Comparison of ENCODE assay signal across 15 cellular contexts in genomic region chr3:152499796-152500385, GRCh38.
DNase-seq lines count a peak whose midpoint lies in the region; FAIRE-seq and TF ChIP-seq lines count a peak whose summit lies in the region.
"Had no signal": no experiment of that assay in that cellular context is flagged by ENCODE, and none has a peak within 500 bp of the region (broad histone marks: within the 10 kb centered on the region; RNA-seq: fewer than 3 reads in every experiment).

No MANE protein-coding gene starts in this region.

- no peaks in the 10 kb centered on the region for H3K27me3 ChIP-seq in endothelial cell of umbilical vein (ENCODE audit: control insufficient read depth in 2 of 2, insufficient read depth in 2 of 2, low read length in 2 of 2)
- no peaks in the 10 kb centered on the region for H3K27me3 ChIP-seq in neutrophil
- peaks cover 6% of the 10 kb centered on the region for H3K27me3 ChIP-seq in BE2C

- H3K36me3 ChIP-seq in endothelial cell of umbilical vein (ENCODE audit: control insufficient read depth in 2 of 2, extremely low read depth in 1 of 2, insufficient read depth in 2 of 2, low read length in 2 of 2) (no peaks in the 10 kb centered on the region), neutrophil (no peaks in the 10 kb centered on the region), BE2C (no peaks in the 10 kb centered on the region)

- POLR2A ChIA-PET in endothelial cell of umbilical vein (lab: Charles Lee) = no interaction called here

- peaks cover 18% of the 10 kb centered on the region for H3K4me1 ChIP-seq in endothelial cell of umbilical vein (ENCODE audit: control insufficient read depth, extremely low read depth, insufficient read depth, low read length)
- H3K4me1 ChIP-seq in neutrophil (ENCODE audit: control insufficient read depth in 1 of 2, insufficient read depth in 1 of 2, low read depth in 1 of 2, low read length in 1 of 2) = peaks cover 21 to 37% of the 10 kb centered on the region in 2 experiments
- H3K4me1 ChIP-seq in BE2C = no peaks in the 10 kb centered on the region

- no peak for TF ChIP-seq POLR2A in endothelial cell of umbilical vein (IDR thresholded peaks at IDR 0.05; ENCODE audit: low read depth, low read length)

- no TSS peak for BruUV-seq in endothelial cell of umbilical vein (replicated peaks; lab: Mats Ljungman, UMichigan)

- CTCF ChIA-PET in endothelial cell of umbilical vein (lab: Charles Lee) = interaction anchor here (0.7 to 5.0 kb wide), 4 partner anchors 9 to 24 kb away, joined by 3 to 25 read pairs (median 4); no protein-coding TSS in a partner anchor

- H3K9me1 ChIP-seq in endothelial cell of umbilical vein (replicated peaks; ENCODE audit: control insufficient read depth, extremely low read depth, insufficient read depth, low read length) = no peaks in the 10 kb centered on the region

- peak overlapping the region; percentile 21 for H3K4me2 ChIP-seq in endothelial cell of umbilical vein (ENCODE audit: insufficient read depth, low read length)

- H3K9ac ChIP-seq in endothelial cell of umbilical vein (replicated peaks; ENCODE audit: extremely low read depth, insufficient read depth, low read length) = no peak overlapping the region

- dilution Hi-C loops in endothelial cell of umbilical vein (cut with MboI; ENCODE audit: extremely low pct_ligation_motif_present, low sequenced_read_pairs) = no loop called here

- H3K27ac ChIP-seq in endothelial cell of umbilical vein (ENCODE audit: insufficient read depth, low read depth, low read length) (no peak overlapping the region), neutrophil (peak overlapping the region; percentile 59)

- intact Hi-C loops in endothelial cell of umbilical vein (cut with micrococcal nuclease) = no loop called here

- no peaks in the 10 kb centered on the region for H4K20me1 ChIP-seq in endothelial cell of umbilical vein (replicated peaks; ENCODE audit: control insufficient read depth, extremely low read depth, insufficient read depth, low read length)

- no peaks in the 10 kb centered on the region for H3K79me2 ChIP-seq in endothelial cell of umbilical vein (ENCODE audit: control insufficient read depth, insufficient read depth, low read length)

- peak; percentile 46 for DNase-seq in NCI-H748 (lab: John Stamatoyannopoulos, UW; ENCODE audit: unreplicated experiment)
- DNase-seq in NCI-H748 treated with DMSO at 0.1 percent for 48 hours (lab: John Stamatoyannopoulos, UW) = no peak
- peak; percentile 31 for DNase-seq in NCI-H69 (lab: John Stamatoyannopoulos, UW)
- DNase-seq in endothelial cell of umbilical vein (ENCODE audit: low read depth, low spot score) = peak; percentile 70
- no peak for DNase-seq in islet precursor cell
- no peak for DNase-seq in BE2C
- DNase-seq in activated CD4-positive, CD25-positive, alpha-beta regulatory T cell (lab: John Stamatoyannopoulos, UW) = no peak
- DNase-seq: 8988T, C1 segment of cervical spinal cord, GF-D8, NCI-H1048, NCI-H1436 treated with DMSO at 0.1 percent for 48 hours, NCI-H2107, NCI-H446 had no signal

- no peaks in the 10 kb centered on the region for H3K9me3 ChIP-seq in endothelial cell of umbilical vein (replicated peaks; ENCODE audit: control insufficient read depth, insufficient read depth, low read length)
- H3K9me3 ChIP-seq in neutrophil = no peaks in the 10 kb centered on the region
- no peaks in the 10 kb centered on the region for H3K9me3 ChIP-seq in BE2C

- H2AFZ ChIP-seq in endothelial cell of umbilical vein (ENCODE audit: low read depth, low read length) = peak overlapping the region; percentile 7

- peak; percentile 58 for FAIRE-seq in endothelial cell of umbilical vein (lab: Jason Lieb, UNC)

- H3K4me3 ChIP-seq in endothelial cell of umbilical vein (replicated peaks in 1 of 3; ENCODE audit: insufficient read depth in 1 of 3, low read depth in 1 of 3, low read length in 3 of 3) (no peak overlapping the region), neutrophil (ENCODE audit: low read depth in 1 of 2, low read length in 1 of 2) (no peak overlapping the region), BE2C (ENCODE audit: low read depth, low read length) (no peak overlapping the region)

- no peak for TF ChIP-seq CTCF in endothelial cell of umbilical vein (IDR thresholded peaks at IDR 0.05; ENCODE audit: extremely low read depth in 1 of 2, insufficient read depth in 1 of 2, low read depth in 1 of 2, low read length in 2 of 2)
- TF ChIP-seq CTCF in neutrophil (IDR thresholded peaks at IDR 0.05) = no peak
- TF ChIP-seq CTCF in BE2C (IDR thresholded peaks at IDR 0.05; ENCODE audit: low read depth, low read length) = no peak

TF ChIP-seq in endothelial cell of umbilical vein, 7 proteins besides CTCF, POLR2A, EP300 and RAD21:
- TF ChIP-seq MAX (IDR thresholded peaks at IDR 0.05; ENCODE audit: insufficient read depth, insufficient read length) = no peak
- TF ChIP-seq EZH2 (IDR thresholded peaks at IDR 0.05; ENCODE audit: borderline replicate concordance, low read depth, low read length, severe bottlenecking) = no peak
- TF ChIP-seq FOS (IDR thresholded peaks at IDR 0.05; ENCODE audit: borderline replicate concordance, insufficient read depth, low read length) = peak; percentile 14
- peak; percentile 14 for TF ChIP-seq GATA2 (IDR thresholded peaks at IDR 0.05; ENCODE audit: insufficient read depth, insufficient read length, low read depth, low read length)
- TF ChIP-seq JUN (IDR thresholded peaks at IDR 0.05; ENCODE audit: borderline replicate concordance, insufficient read depth, insufficient read length, low read depth) = no peak

Comparison
In these comparisons a context has a peak if more than half of its experiments do, and no peak if none do; other contexts are left out.
1. DNase-seq: peak in NCI-H748 (single experiment), NCI-H69 (single experiment) and endothelial cell of umbilical vein (single experiment); none in NCI-H748 treated with DMSO at 0.1 percent for 48 hours (single experiment), islet precursor cell (single experiment), BE2C (single experiment) and activated CD4-positive, CD25-positive, alpha-beta regulatory T cell (0 of 4).